In the genomic region with DNA sequence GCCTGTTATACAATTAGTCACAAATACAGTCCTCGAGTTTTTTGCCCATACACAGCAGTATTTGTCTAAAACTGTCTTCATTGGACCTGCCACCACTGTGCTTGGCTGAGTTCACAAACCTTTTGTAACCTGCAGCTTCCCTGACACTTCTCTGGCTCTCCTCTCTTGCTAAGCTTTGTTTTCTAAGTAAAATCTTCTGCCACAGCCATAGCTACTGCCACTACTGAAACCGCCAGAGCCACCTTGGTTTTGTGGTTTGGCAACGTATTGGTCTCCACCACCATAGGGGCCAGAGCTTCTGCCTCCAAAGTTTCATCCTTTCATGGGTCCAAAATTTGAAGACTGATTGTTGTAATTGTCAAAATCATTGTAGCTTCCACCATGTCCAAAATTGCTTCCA, we compare ENCODE assay signal across 26 cellular contexts.
"Had no signal": no experiment of that assay in that cellular context is flagged by ENCODE, and none has a peak within 500 bp of the region (broad histone marks: within the 10 kb centered on the region; RNA-seq: fewer than 3 reads in every experiment).

No MANE protein-coding gene starts in this region.

- H2AFZ ChIP-seq: neural progenitor cell, parathyroid adenoma had no signal

- H3K4me3 ChIP-seq: neural progenitor cell, ovary, psoas muscle, right lobe of liver, sigmoid colon, suprapubic skin, testis, tibial artery, transverse colon, upper lobe of right lung, uterus had no signal

- H3K9ac ChIP-seq: neural progenitor cell, parathyroid adenoma had no signal

- DNase-seq: natural killer cell; occipital lobe; ovary; posterior cingulate gyrus; psoas muscle; right cardiac atrium; right lobe of liver; sigmoid colon; small intestine; stimulated activated CD4-positive, alpha-beta T cell treated with anti-CD3 and anti-CD28 coated beads, Interleukin-1b, Interleukin-23, amount 100 ng/mL, for 48 hours; stimulated activated CD4-positive, alpha-beta T cell treated with anti-CD3 and anti-CD28 coated beads, Interleukin-4, amount 100 ng/mL, for 1 hour; stimulated activated CD4-positive, alpha-beta T cell treated with anti-CD3 and anti-CD28 coated beads, Interleukin-4, amount 100 ng/mL, for 4 hours; stimulated activated CD8-positive, alpha-beta memory T cell treated with anti-CD3 and anti-CD28 coated beads, Interleukin-4, amount 100 ng/mL, for 48 hours; stimulated activated naive CD4-positive, alpha-beta T cell; stimulated activated naive CD8-positive, alpha-beta T cell treated with anti-CD3 and anti-CD28 coated beads, Interleukin-15, amount 100 ng/mL, for 72 hours; stimulated activated naive CD8-positive, alpha-beta T cell treated with anti-CD3 and anti-CD28 coated beads, Interleukin-15, Interleukin-2, amounts not matched to agents 100 U/mL and 50 U/mL, for 24 hours; substantia nigra; testis; tibial artery; transverse colon; upper lobe of right lung; uterus had no signal

- H3K4me2 ChIP-seq: neural progenitor cell had no signal

- H3K27ac ChIP-seq: neural progenitor cell, ovary, parathyroid adenoma, psoas muscle, right lobe of liver, sigmoid colon, suprapubic skin, testis, tibial artery, transverse colon, upper lobe of right lung, uterus had no signal

- H3K27me3 ChIP-seq: neural progenitor cell, ovary, right lobe of liver, sigmoid colon, suprapubic skin, testis, tibial artery, transverse colon, upper lobe of right lung, uterus had no signal

- H3K79me2 ChIP-seq: parathyroid adenoma had no signal

- H3K36me3 ChIP-seq: neural progenitor cell, ovary, right lobe of liver, sigmoid colon, suprapubic skin, tibial artery, transverse colon, upper lobe of right lung, uterus had no signal

- H3K9me3 ChIP-seq: ovary, psoas muscle, right lobe of liver, sigmoid colon, suprapubic skin, testis, tibial artery, transverse colon, upper lobe of right lung, uterus had no signal

- ATAC-seq: natural killer cell; psoas muscle; right cardiac atrium; right lobe of liver; stimulated activated memory B cell treated with anti-CD40 and anti-IgM and Interleukin-4, amounts not matched to agents 10 μg/mL and 1 μg/mL and 100 μg/mL, for 72 hours; stimulated activated naive CD8-positive, alpha-beta T cell treated with anti-CD3 and anti-CD28 coated beads, Interleukin-15, amount 100 ng/mL, for 72 hours; stimulated activated naive CD8-positive, alpha-beta T cell treated with anti-CD3 and anti-CD28 coated beads, Interleukin-15, Interleukin-2, amounts not matched to agents 100 U/mL and 50 U/mL, for 24 hours; upper lobe of right lung had no signal

- H3K4me1 ChIP-seq: neural progenitor cell, parathyroid adenoma, psoas muscle, right lobe of liver, sigmoid colon, suprapubic skin, testis, tibial artery, transverse colon, upper lobe of right lung, uterus had no signal
